8 cellular contexts compared by ENCODE assay signal in the genomic region with DNA sequence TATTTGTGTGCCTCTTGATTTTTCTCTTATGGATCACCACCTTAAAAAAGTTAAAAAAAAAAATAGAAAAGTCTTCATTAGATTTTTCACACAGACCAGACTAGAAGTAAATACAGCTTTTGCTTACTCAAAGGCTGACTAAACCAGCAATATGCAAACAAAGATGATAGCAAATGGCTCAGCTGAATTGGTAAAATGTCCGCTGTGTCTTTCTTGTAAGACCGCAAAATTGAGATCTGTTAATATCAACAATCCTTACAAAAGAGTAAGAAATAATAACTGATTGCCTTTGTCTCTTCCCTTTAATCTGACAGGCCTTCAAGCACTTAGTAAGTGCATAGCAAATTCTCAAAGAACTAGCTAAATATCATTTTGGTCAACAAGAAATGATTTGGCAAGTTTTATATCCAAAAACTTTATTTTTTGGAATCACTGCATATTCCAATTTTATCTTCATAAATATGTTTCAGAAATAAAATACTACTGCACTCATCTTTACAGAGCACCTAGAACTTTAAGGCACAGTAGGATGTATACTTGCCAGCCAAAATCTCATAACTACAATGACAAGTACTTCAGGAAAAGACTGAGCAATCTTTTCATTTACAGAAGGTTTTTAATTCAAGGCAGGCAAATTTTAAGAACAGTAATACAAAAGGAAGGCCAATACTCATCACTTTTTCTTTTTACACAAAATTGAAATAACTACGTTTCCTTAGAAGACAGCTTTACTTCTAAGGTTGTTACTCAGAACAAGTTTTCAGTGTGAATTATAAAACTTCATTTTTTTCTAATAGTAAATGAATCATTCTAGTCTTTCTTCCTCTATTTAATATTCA. TPM values are rescaled to one million over a fixed set of nuclear protein-coding genes. Genes with fewer than 3 reads are reported as not detected.
DNase-seq lines count a peak whose midpoint lies in the region; ATAC-seq, FAIRE-seq and TF ChIP-seq lines count a peak whose summit lies in the region.

No MANE protein-coding gene starts in this region.

- H3K9me3 Mint-ChIP-seq in activated CD8-positive, alpha-beta memory T cell treated with anti-CD3 and anti-CD28 coated beads, Interleukin-2, amount 10 ng/mL, durations not matched to agents 7 days and 5 days (ENCODE audit: low read depth) = no peaks in the 10 kb centered on the region
- no peaks in the 10 kb centered on the region for H3K9me3 Mint-ChIP-seq in T-cell

- no peaks in the 10 kb centered on the region for H3K27me3 ChIP-seq in thoracic aorta (replicated peaks; ENCODE audit: insufficient read depth)

- no peaks in the 10 kb centered on the region for H3K9me3 ChIP-seq in thoracic aorta

- no peaks in the 10 kb centered on the region for H3K36me3 ChIP-seq in thoracic aorta

- peaks cover 37% of the 10 kb centered on the region for H3K36me3 Mint-ChIP-seq in activated CD8-positive, alpha-beta memory T cell treated with anti-CD3 and anti-CD28 coated beads, Interleukin-2, amount 10 ng/mL, durations not matched to agents 7 days and 5 days
- H3K36me3 Mint-ChIP-seq in T-cell = peaks cover 17% of the 10 kb centered on the region

- POLR2A ChIA-PET in T-cell (lab: Charles Lee) = interaction anchor here (0.5 to 3.4 kb wide), 12 partner anchors 10 to 1252 kb away, joined by 3 to 25 read pairs (median 4); no protein-coding TSS in a partner anchor

- peak overlapping the region; percentile 90 for H3K4me3 Mint-ChIP-seq in activated CD8-positive, alpha-beta memory T cell treated with anti-CD3 and anti-CD28 coated beads, Interleukin-2, amount 10 ng/mL, durations not matched to agents 7 days and 5 days
- peak overlapping the region; percentile 85 to 92 (median 90) for H3K4me3 Mint-ChIP-seq in T-cell

- FAIRE-seq in islet of Langerhans (lab: Jason Lieb, UNC) = peak; percentile 97

- TF ChIP-seq CTCF in thoracic aorta (IDR thresholded peaks at IDR 0.05) (no peak), GM20000 (IDR thresholded peaks at IDR 0.05; ENCODE audit: extremely low read depth, missing control alignments) (no peak)

- no peak for DNase-seq in activated CD8-positive, alpha-beta memory T cell treated with anti-CD3 and anti-CD28 coated beads, Interleukin-2, amount 10 ng/mL, durations not matched to agents 7 days and 5 days
- no peak for DNase-seq in activated CD8-positive, alpha-beta memory T cell treated with anti-CD3 and anti-CD28 coated beads, Interleukin-2, amount 50 U/mL, for 4 hours
- DNase-seq in T-cell (no peak), thoracic aorta (ENCODE audit: low spot score) (no peak), DMS79 treated with DMSO at 0.1 percent for 48 hours (lab: John Stamatoyannopoulos, UW) (no peak), GM20000 (ENCODE audit: low spot score) (no peak)
- DNase-seq in stimulated activated CD4-positive, alpha-beta T cell treated with anti-CD3 and anti-CD28 coated beads, Interleukin-4, amount 100 ng/mL, for 1 hour = no peak

- H3K4me1 ChIP-seq in thoracic aorta (ENCODE audit: control insufficient read depth in 1 of 2, low read depth in 2 of 2) = peaks cover 18 to 30% of the 10 kb centered on the region in 2 donors

- H3K4me3 ChIP-seq in thoracic aorta = peak overlapping the region; percentile 17

- no peaks in the 10 kb centered on the region for H3K27me3 Mint-ChIP-seq in activated CD8-positive, alpha-beta memory T cell treated with anti-CD3 and anti-CD28 coated beads, Interleukin-2, amount 10 ng/mL, durations not matched to agents 7 days and 5 days
- no peaks in the 10 kb centered on the region for H3K27me3 Mint-ChIP-seq in T-cell

- CTCF ChIA-PET in activated CD8-positive, alpha-beta memory T cell treated with anti-CD3 and anti-CD28 coated beads, Interleukin-2, amount 10 ng/mL, durations not matched to agents 7 days and 5 days (lab: Charles Lee) = interaction anchor here (1.4 to 5.4 kb wide), 6 partner anchors 12 to 240 kb away, joined by 4 to 29 read pairs (median 8); partner anchors contain the start of gene WBP4
- CTCF ChIA-PET in T-cell (lab: Charles Lee) = interaction anchor here (0.7 to 4.9 kb wide), 10 partner anchors 9 to 96 kb away, joined by 3 to 35 read pairs (median 10); partner anchors contain the start of gene WBP4 (in 1 of the 2)

- peak overlapping the region; percentile 94 for H3K27ac Mint-ChIP-seq in activated CD8-positive, alpha-beta memory T cell treated with anti-CD3 and anti-CD28 coated beads, Interleukin-2, amount 10 ng/mL, durations not matched to agents 7 days and 5 days
- peak overlapping the region; percentile 94 to 96 for H3K27ac Mint-ChIP-seq in T-cell

- ATAC-seq in activated CD8-positive, alpha-beta memory T cell treated with anti-CD3 and anti-CD28 coated beads, Interleukin-2, amount 10 ng/mL, durations not matched to agents 7 days and 5 days = no peak
- no peak for ATAC-seq in T-cell (replicated peaks in 1 of 4)
- no peak for ATAC-seq in thoracic aorta (ENCODE audit: insufficient number of reproducible peaks, low FRiP score, low read depth)

- H3K27ac ChIP-seq in thoracic aorta = peak overlapping the region in 1 of 2 donors; percentile 51

- peaks cover 53% of the 10 kb centered on the region for H3K4me1 Mint-ChIP-seq in activated CD8-positive, alpha-beta memory T cell treated with anti-CD3 and anti-CD28 coated beads, Interleukin-2, amount 10 ng/mL, durations not matched to agents 7 days and 5 days
- peaks cover 50 to 68% (median 55%) of the 10 kb centered on the region in 3 donors for H3K4me1 Mint-ChIP-seq in T-cell

RNA-seq across cellular contexts. Expression of gene ELF1, which starts 1.2 kb away (rescaled TPM):
- 100 to 1,000 TPM; 120 to 143 TPM for total RNA-seq in activated CD8-positive, alpha-beta memory T cell treated with anti-CD3 and anti-CD28 coated beads, Interleukin-2, amount 10 ng/mL, durations not matched to agents 7 days and 5 days
- total RNA-seq in T-cell = 100 to 1,000 TPM; 133 to 221 (median 146) TPM
- 10 to 100 TPM; 54.7 to 99.9 TPM for total RNA-seq in thoracic aorta

RNA-seq across cellular contexts. Expression of gene WBP4, which starts 43.3 kb away (rescaled TPM):
- 10 to 100 TPM in 1 of 2 experiments, 1 to 10 TPM in 1; 8.4 to 13.2 TPM for total RNA-seq in activated CD8-positive, alpha-beta memory T cell treated with anti-CD3 and anti-CD28 coated beads, Interleukin-2, amount 10 ng/mL, durations not matched to agents 7 days and 5 days
- 1 to 10 TPM; 4.3 to 7.6 (median 4.8) TPM for total RNA-seq in T-cell
- total RNA-seq in thoracic aorta = 10 to 100 TPM; 11.1 to 16.5 TPM
